Comparison of ENCODE assay signal across 8 cellular contexts in genomic region chr6:52670502-52671409, GRCh38. TPM values are rescaled to one million over a fixed set of nuclear protein-coding genes. Genes with fewer than 3 reads are reported as not detected.
DNase-seq lines count a peak whose midpoint lies in the region; ATAC-seq and TF ChIP-seq lines count a peak whose summit lies in the region.

TMEM14A (plus strand) TSS chr6:52671113; CDS start chr6:52677103, 5,990 bp downstream.

- peaks cover 2% of the 10 kb centered on the region for H3K36me3 Mint-ChIP-seq in activated CD4-positive, alpha-beta T cell treated with anti-CD3 and anti-CD28 coated beads, Interleukin-2, amount 10 ng/mL, durations not matched to agents 24 days and 14 days (ENCODE audit: low read depth)

- peak; percentile 21; the same call in 1 of the 2 replicates for TF ChIP-seq CTCF in BJ (IDR thresholded peaks at IDR 0.05; ENCODE audit: insufficient read depth, low read depth, low read length)
- TF ChIP-seq CTCF in colonic mucosa (IDR thresholded peaks at IDR 0.05): no peak

- no peaks in the 10 kb centered on the region for H3K27me3 Mint-ChIP-seq in activated CD4-positive, alpha-beta T cell treated with anti-CD3 and anti-CD28 coated beads, Interleukin-2, amount 10 ng/mL, durations not matched to agents 24 days and 14 days

- H3K4me1 ChIP-seq in colonic mucosa: peaks cover 3% of the 10 kb centered on the region

- H3K27me3 ChIP-seq in BJ (ENCODE audit: control insufficient read depth, insufficient read depth, low read length) (no peaks in the 10 kb centered on the region), colonic mucosa (no peaks in the 10 kb centered on the region)

- H3K36me3 ChIP-seq in BJ (ENCODE audit: control insufficient read depth, insufficient read depth, low read length): peaks cover 2% of the 10 kb centered on the region
- H3K36me3 ChIP-seq in colonic mucosa: no peaks in the 10 kb centered on the region

- intact Hi-C loops in activated CD4-positive, alpha-beta T cell treated with anti-CD3 and anti-CD28 coated beads, Interleukin-2, amount 10 ng/mL, durations not matched to agents 24 days and 14 days (cut with micrococcal nuclease): loop anchor here (2.0 kb wide), 1 partner anchor 324 kb away; the partner anchor contains the start of gene GSTA4
- intact Hi-C loops in colonic mucosa (cut with DNase I): no loop called here
- intact Hi-C loops in left colon (cut with DNase I, micrococcal nuclease): no loop called here

- H3K9me3 ChIP-seq in colonic mucosa: no peaks in the 10 kb centered on the region

- H3K27ac ChIP-seq in colonic mucosa: peak within 1 kb of the TSS; percentile 41

- CTCF ChIA-PET in BJ (lab: Yijun Ruan, JAX): interaction anchor here (0.5 to 1.0 kb wide), 3 partner anchors 254 to 409 kb away, joined by 3 to 4 read pairs (median 3); no protein-coding TSS in a partner anchor

- peak within 1 kb of the TSS; percentile 92 for H3K4me3 Mint-ChIP-seq in activated CD4-positive, alpha-beta T cell treated with anti-CD3 and anti-CD28 coated beads, Interleukin-2, amount 10 ng/mL, durations not matched to agents 24 days and 14 days

- peak within 1 kb of the TSS; percentile 73 for H3K4me3 ChIP-seq in BJ (ENCODE audit: low read depth, low read length)
- peak within 1 kb of the TSS; percentile 60 for H3K4me3 ChIP-seq in colonic mucosa

- H3K4me1 Mint-ChIP-seq in activated CD4-positive, alpha-beta T cell treated with anti-CD3 and anti-CD28 coated beads, Interleukin-2, amount 10 ng/mL, durations not matched to agents 24 days and 14 days: peaks cover 24% of the 10 kb centered on the region

- H3K9me3 Mint-ChIP-seq in activated CD4-positive, alpha-beta T cell treated with anti-CD3 and anti-CD28 coated beads, Interleukin-2, amount 10 ng/mL, durations not matched to agents 24 days and 14 days: no peaks in the 10 kb centered on the region

- peak; percentile 97 for ATAC-seq in GM19328 (IDR thresholded peaks at IDR 0.05; ENCODE audit: unreplicated experiment)
- peak; percentile 91 for ATAC-seq in HG03469 (IDR thresholded peaks at IDR 0.05; ENCODE audit: unreplicated experiment)
- ATAC-seq in left colon: peak; percentile 100

- peak within 1 kb of the TSS; percentile 82 for H3K27ac Mint-ChIP-seq in activated CD4-positive, alpha-beta T cell treated with anti-CD3 and anti-CD28 coated beads, Interleukin-2, amount 10 ng/mL, durations not matched to agents 24 days and 14 days

- DNase-seq in BJ (ENCODE audit: low read depth) (peak; percentile 67), NCI-H526 (lab: John Stamatoyannopoulos, UW) (peak; percentile 87 to 96), colonic mucosa (peak; percentile 99), left colon (peak; percentile 95 to 97)
- peak; percentile 98 for DNase-seq in activated CD4-positive, alpha-beta T cell treated with anti-CD3 and anti-CD28 coated beads, Interleukin-2, amount 10 ng/mL, durations not matched to agents 24 days and 14 days
- peak; percentile 84 to 90 for DNase-seq in stimulated activated CD4-positive, alpha-beta T cell treated with anti-CD3 and anti-CD28 coated beads, Interleukin-1b, Interleukin-23, amount 100 ng/mL, for 4 hours (ENCODE audit: low read depth in 2 of 2)

- H3K9ac ChIP-seq in colonic mucosa (ENCODE audit: low read depth in 2 of 2, low read length in 2 of 2): peak within 1 kb of the TSS; percentile 79 to 87

- POLR2A ChIA-PET in BJ (lab: Charles Lee): no interaction called here

RNA-seq across cellular contexts. Expression of gene TMEM14A, which starts in this region (rescaled TPM):
- 20.4 and 30.0 TPM in 2 replicates for polyA plus RNA-seq in BJ (2011; rRNA removed)
- 2.9 and 3.9 TPM in 2 replicates for polyA minus RNA-seq in BJ (2011; rRNA and poly(A)+ RNA removed)
- total RNA-seq in activated CD4-positive, alpha-beta T cell treated with anti-CD3 and anti-CD28 coated beads, Interleukin-2, amount 10 ng/mL, durations not matched to agents 24 days and 14 days: 12.7 and 13.0 TPM in 2 replicates
- 10 to 100 TPM; 22.0 to 24.1 TPM for total RNA-seq in colonic mucosa
- total RNA-seq in left colon: 10 to 100 TPM; 16.8 to 17.5 TPM

Comparison
In these comparisons a context has a peak if more than half of its experiments do, and no peak if none do; other contexts are left out.
1. Peak in every context shown above with its lines: DNase-seq, ATAC-seq, H3K4me3 ChIP-seq and H3K27ac ChIP-seq.